12 cellular contexts compared by ENCODE assay signal in genomic region chr10:16381083-16381482, GRCh38.
A peak's percentile ranks its signal among the peaks of the same experiment; 100 is the strongest.
DNase-seq lines count a peak whose midpoint lies in the region; ATAC-seq, FAIRE-seq and TF ChIP-seq lines count a peak whose summit lies in the region.
"Had no signal": no experiment of that assay in that cellular context is flagged by ENCODE, and none has a peak within 500 bp of the region (broad histone marks: within the 10 kb centered on the region; RNA-seq: fewer than 3 reads in every experiment).

No MANE protein-coding gene starts in this region.

- ATAC-seq in GM19395 (IDR thresholded peaks at IDR 0.05; ENCODE audit: unreplicated experiment) (peak; percentile 95), HG03064 (IDR thresholded peaks at IDR 0.05; ENCODE audit: low read depth, unreplicated experiment) (peak; percentile 71)
- ATAC-seq: activated T-cell treated with anti-CD3 and anti-CD28 coated beads, Interleukin-2, amount 50 U/mL, for 72 hours had no signal

- no peak overlapping the region for H3K27ac ChIP-seq in RWPE1

- POLR2A ChIA-PET in RWPE1 (lab: Yijun Ruan, JAX; ENCODE audit: low non-redundant PET), result no interaction called here

- CTCF ChIA-PET in RWPE1 (lab: Yijun Ruan, JAX), result interaction anchor here (0.6 kb wide), 1 partner anchor 87 kb away, joined by 3 read pairs; no protein-coding TSS in a partner anchor

- DNase-seq in 8988T (peak; percentile 28), RWPE1 (ENCODE audit: low spot score) (peak; percentile 38), D721Med (ENCODE audit: insufficient read length, low spot score) (no peak), NCI-H187 (lab: John Stamatoyannopoulos, UW) (no peak), T1000 (lab: John Stamatoyannopoulos, UW) (no peak)
- no peak for DNase-seq in activated CD8-positive, alpha-beta memory T cell treated with anti-CD3 and anti-CD28 coated beads for 24 hours
- DNase-seq: activated T-cell treated with anti-CD3 and anti-CD28 coated beads, Interleukin-2, amount 50 U/mL, for 72 hours; effector memory CD4-positive, alpha-beta T cell; SK-N-SH had no signal

- TF ChIP-seq CTCF in RWPE1 (conservative IDR thresholded peaks at IDR 0.05; ENCODE audit: low read depth) (no peak), D721Med (IDR thresholded peaks at IDR 0.05; ENCODE audit: insufficient read depth, missing control alignments) (no peak)

- FAIRE-seq in D721Med (lab: Jason Lieb, UNC), result no peak
- FAIRE-seq: GM12892 had no signal

Comparison
In these comparisons a context has a peak if more than half of its experiments do, and no peak if none do; other contexts are left out.
1. DNase-seq: peak in 8988T (single experiment) and RWPE1 (single experiment); none in activated CD8-positive, alpha-beta memory T cell treated with anti-CD3 and anti-CD28 coated beads for 24 hours (single experiment), D721Med (single experiment), NCI-H187 (0 of 2) and T1000 (single experiment).